Comparison of ENCODE assay signal across 11 cellular contexts in genomic region chr11:34749666-34750659, GRCh38.
DNase-seq lines count a peak whose midpoint lies in the region; ATAC-seq and TF ChIP-seq lines count a peak whose summit lies in the region.
"Had no signal": no experiment of that assay in that cellular context is flagged by ENCODE, and none has a peak within 500 bp of the region (broad histone marks: within the 10 kb centered on the region; RNA-seq: fewer than 3 reads in every experiment).

No MANE protein-coding gene starts in this region.

- DNase-seq in GM04504 (ENCODE audit: low read depth) = peak; percentile 53
- peak; percentile 95 for DNase-seq in astrocyte of the cerebellum (ENCODE audit: low read depth)
- DNase-seq in left ventricle myocardium inferior = peak; percentile 74
- DNase-seq in smooth muscle cell (lab: John Stamatoyannopoulos, UW; ENCODE audit: unreplicated experiment) = no peak
- no peak for DNase-seq in progenitor cell of endocrine pancreas (ENCODE audit: low spot score, unreplicated experiment)
- DNase-seq in NCI-H128 (lab: John Stamatoyannopoulos, UW; ENCODE audit: unreplicated experiment) = no peak
- DNase-seq: activated effector memory CD4-positive, alpha-beta T cell treated with Interleukin-2 at 50 U/mL for 16 hours; DMS53; stimulated activated naive CD8-positive, alpha-beta T cell treated with anti-CD3 and anti-CD28 coated beads, Interleukin-15, Interleukin-2, amounts not matched to agents 100 U/mL and 50 U/mL, for 24 hours had no signal

- H3K27ac ChIP-seq in left ventricle myocardium inferior (replicated peaks) (peak overlapping the region; percentile 53), smooth muscle cell (ENCODE audit: low read depth) (peak overlapping the region; percentile 4)

- no peak overlapping the region for H3K27ac Mint-ChIP-seq in progenitor cell of endocrine pancreas

- no peaks in the 10 kb centered on the region for H3K27me3 Mint-ChIP-seq in progenitor cell of endocrine pancreas

- H2AFZ ChIP-seq in smooth muscle cell (ENCODE audit: low read depth) = no peak overlapping the region

- no peak overlapping the region for H3K4me3 ChIP-seq in astrocyte of the cerebellum (ENCODE audit: low read depth, low read length)
- no peak overlapping the region for H3K4me3 ChIP-seq in left ventricle myocardium inferior
- no peak overlapping the region for H3K4me3 ChIP-seq in smooth muscle cell

- no peaks in the 10 kb centered on the region for H3K9me3 Mint-ChIP-seq in progenitor cell of endocrine pancreas (ENCODE audit: low read depth)

- no peaks in the 10 kb centered on the region for H3F3A ChIP-seq in smooth muscle cell (ENCODE audit: low read depth)

- H3K4me2 ChIP-seq in smooth muscle cell = peak overlapping the region; percentile 72

- H3K36me3 ChIP-seq in left ventricle myocardium inferior = no peaks in the 10 kb centered on the region
- H3K36me3 ChIP-seq in smooth muscle cell (ENCODE audit: low read depth) = no peaks in the 10 kb centered on the region

- H3K9me3 ChIP-seq in left ventricle myocardium inferior (replicated peaks) = no peaks in the 10 kb centered on the region
- no peaks in the 10 kb centered on the region for H3K9me3 ChIP-seq in smooth muscle cell (replicated peaks; ENCODE audit: low read depth)

- H3K79me2 ChIP-seq in smooth muscle cell (ENCODE audit: low read depth) = no peaks in the 10 kb centered on the region

- H3K4me1 ChIP-seq in left ventricle myocardium inferior (peaks cover 16% of the 10 kb centered on the region), smooth muscle cell (ENCODE audit: low read depth) (no peaks in the 10 kb centered on the region)

- intact Hi-C loops in left ventricle myocardium inferior (cut with micrococcal nuclease) = no loop called here

- no peak for ATAC-seq in GM19395 (IDR thresholded peaks at IDR 0.05; ENCODE audit: unreplicated experiment)
- ATAC-seq in HG03439 (IDR thresholded peaks at IDR 0.05; ENCODE audit: unreplicated experiment) = no peak
- ATAC-seq: stimulated activated naive CD8-positive, alpha-beta T cell treated with anti-CD3 and anti-CD28 coated beads, Interleukin-15, Interleukin-2, amounts not matched to agents 100 U/mL and 50 U/mL, for 24 hours had no signal

- no peak overlapping the region for H3K9ac ChIP-seq in smooth muscle cell (ENCODE audit: low read depth)

- H3K27me3 ChIP-seq in left ventricle myocardium inferior (ENCODE audit: low read depth) = no peaks in the 10 kb centered on the region
- no peaks in the 10 kb centered on the region for H3K27me3 ChIP-seq in smooth muscle cell (ENCODE audit: low read depth)

- no peak overlapping the region for H3K4me3 Mint-ChIP-seq in progenitor cell of endocrine pancreas (ENCODE audit: low read depth)

- in situ Hi-C loops in astrocyte of the cerebellum (cut with HindIII; ENCODE audit: low sequenced_read_pairs) = no loop called here

- no peaks in the 10 kb centered on the region for H4K20me1 ChIP-seq in smooth muscle cell (ENCODE audit: low read depth)

- H3K36me3 Mint-ChIP-seq in progenitor cell of endocrine pancreas (ENCODE audit: insufficient read depth) = peaks cover 33% of the 10 kb centered on the region

- H3K4me1 Mint-ChIP-seq in progenitor cell of endocrine pancreas (ENCODE audit: low read depth) = peaks cover 6% of the 10 kb centered on the region

- TF ChIP-seq CTCF in astrocyte of the cerebellum (IDR thresholded peaks at IDR 0.05; ENCODE audit: low read depth, low read length, missing control alignments) = no peak
- no peak for TF ChIP-seq CTCF in left ventricle myocardium inferior (IDR thresholded peaks at IDR 0.05; ENCODE audit: borderline replicate concordance)
- no peak for TF ChIP-seq CTCF in smooth muscle cell (IDR thresholded peaks at IDR 0.05; ENCODE audit: borderline replicate concordance, insufficient read depth, poor library complexity, severe bottlenecking)
- TF ChIP-seq CTCF in progenitor cell of endocrine pancreas (IDR thresholded peaks at IDR 0.05; ENCODE audit: unreplicated experiment) = no peak

- WGBS in smooth muscle cell (ENCODE audit: low lambda C conversion rate) = 65% methylated on average over 8 of the region's 8 CpGs

Comparison
In these comparisons a context has a peak if more than half of its experiments do, and no peak if none do; other contexts are left out.
1. DNase-seq: peak in GM04504 (single experiment), astrocyte of the cerebellum (single experiment) and left ventricle myocardium inferior (single experiment); none in smooth muscle cell (single experiment), progenitor cell of endocrine pancreas (single experiment) and NCI-H128 (single experiment).